ENCODE assay signal across 8 cellular contexts in the genomic region with DNA sequence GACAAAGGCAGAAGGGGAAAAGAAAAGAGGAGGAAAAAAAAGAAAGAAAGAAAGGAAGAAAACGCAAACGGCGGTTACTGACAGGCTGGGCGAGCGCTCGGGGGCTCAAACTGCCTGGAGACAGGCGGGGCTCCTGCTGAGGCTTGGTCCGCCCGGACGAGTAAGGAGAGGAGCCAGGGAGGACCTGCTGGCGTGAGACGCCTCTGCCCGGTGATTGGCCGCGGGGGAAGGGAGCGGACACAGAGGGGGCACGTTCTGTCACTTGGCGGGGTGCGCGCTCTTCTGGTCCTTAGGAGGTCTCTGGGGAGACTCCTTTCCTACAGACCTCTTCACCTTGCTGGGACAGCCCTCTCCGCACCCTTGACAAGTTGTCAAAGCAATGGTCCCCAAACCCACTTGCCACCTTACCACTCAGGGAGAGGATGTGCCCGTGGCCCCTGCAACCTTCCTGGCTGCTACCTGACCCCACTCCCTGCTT. TPM values are rescaled to one million over a fixed set of nuclear protein-coding genes. Genes with fewer than 3 reads are reported as not detected.
DNase-seq lines count a peak whose midpoint lies in the region; ATAC-seq and TF ChIP-seq lines count a peak whose summit lies in the region.

No MANE protein-coding gene starts in this region.

- BruUV-seq in Panc1 (replicated peaks; lab: Mats Ljungman, UMichigan): TSS peak; percentile 97

- peak overlapping the region; percentile 100 for H3K27ac Mint-ChIP-seq in nephron progenitor cell

- TF ChIP-seq CTCF in Panc1 (IDR thresholded peaks at IDR 0.05) (no peak), epithelial cell of esophagus (IDR thresholded peaks at IDR 0.05; ENCODE audit: insufficient read depth, low read depth, low read length, missing control alignments) (no peak), nephron progenitor cell (IDR thresholded peaks at IDR 0.05) (no peak)

- H3K9me3 ChIP-seq in Panc1 (ENCODE audit: control insufficient read depth, insufficient read depth, low read depth, low read length): no peaks in the 10 kb centered on the region

- POLR2A ChIA-PET in Panc1 (lab: Charles Lee): no interaction called here

- H3K9me3 Mint-ChIP-seq in nephron progenitor cell: no peaks in the 10 kb centered on the region

- H3K4me3 Mint-ChIP-seq in nephron progenitor cell: peak overlapping the region; percentile 98

- intact Hi-C loops in Panc1 (cut with micrococcal nuclease; ENCODE audit: unreplicated experiment): no loop called here

- DNase-seq in COLO668 (lab: John Stamatoyannopoulos, UW; ENCODE audit: unreplicated experiment): peak; percentile 93
- DNase-seq in Panc1 (ENCODE audit: low read depth, low spot score): no peak
- DNase-seq in epithelial cell of esophagus (ENCODE audit: low read depth): no peak
- no peak for DNase-seq in nephron progenitor cell
- no peak for DNase-seq in foreskin melanocyte
- DNase-seq in NCI-H446 (lab: John Stamatoyannopoulos, UW): no peak

- H3K27me3 Mint-ChIP-seq in nephron progenitor cell (ENCODE audit: low read depth, poor library complexity): no peaks in the 10 kb centered on the region

- in situ Hi-C loops in Panc1 (cut with HindIII; ENCODE audit: low pct_unique_long_range_greater_than_20kb, low sequenced_read_pairs): no loop called here

- peak; percentile 59 for ATAC-seq in GM18907 (IDR thresholded peaks at IDR 0.05; ENCODE audit: unreplicated experiment)
- peak; percentile 24 for ATAC-seq in HG03060 (IDR thresholded peaks at IDR 0.05; ENCODE audit: low read depth, unreplicated experiment)
- peak; percentile 78 for ATAC-seq in Panc1

- H3K27ac ChIP-seq in Panc1 (ENCODE audit: low read length): peak overlapping the region; percentile 98

- H3K4me3 ChIP-seq in Panc1 (ENCODE audit: low read depth in 2 of 2, low read length in 2 of 2) (peak overlapping the region; percentile 96 to 99), epithelial cell of esophagus (ENCODE audit: low read length) (peak overlapping the region; percentile 78)

- peaks cover 51% of the 10 kb centered on the region for H3K4me1 Mint-ChIP-seq in nephron progenitor cell

- H3K4me1 ChIP-seq in Panc1 (ENCODE audit: control insufficient read depth, insufficient read depth, low read length): peaks cover 28% of the 10 kb centered on the region

- no peaks in the 10 kb centered on the region for H3K27me3 ChIP-seq in Panc1 (ENCODE audit: control insufficient read depth, insufficient read depth, low read length)

- H3K36me3 Mint-ChIP-seq in nephron progenitor cell (ENCODE audit: low read depth): no peaks in the 10 kb centered on the region

- CTCF ChIA-PET in Panc1 (lab: Charles Lee): no interaction called here

- H3K36me3 ChIP-seq in Panc1 (ENCODE audit: control insufficient read depth, insufficient read depth, low read length): no peaks in the 10 kb centered on the region

RNA-seq across cellular contexts. Expression of gene PIK3R3, which starts 0.8 kb away (rescaled TPM):
- total RNA-seq in Panc1 (2021; ENCODE audit: unreplicated experiment): 36.3 TPM
- polyA plus RNA-seq in Panc1 (2012; ENCODE audit: insufficient read length): 11.3 TPM

RNA-seq across cellular contexts. Expression of gene TSPAN1, which starts 41.7 kb away (rescaled TPM):
- total RNA-seq in Panc1 (2021; ENCODE audit: unreplicated experiment): 26.1 TPM
- 15.5 TPM for polyA plus RNA-seq in Panc1 (2012; ENCODE audit: insufficient read length)

RNA-seq across cellular contexts. Expression of gene P3R3URF, which starts 43.1 kb away (rescaled TPM):
- total RNA-seq in Panc1 (2021; ENCODE audit: unreplicated experiment): not detected
- not detected for polyA plus RNA-seq in Panc1 (2012; ENCODE audit: insufficient read length)

Comparison
In these comparisons a context has a peak if more than half of its experiments do, and no peak if none do; other contexts are left out.
1. ATAC-seq: peak in every context shown above with its lines; median percentile 78 in Panc1; 59 in GM18907; 24 in HG03060.